20 cellular contexts compared by ENCODE assay signal in genomic region chr7:139984642-139985539, GRCh38.
DNase-seq lines count a peak whose midpoint lies in the region; ATAC-seq and TF ChIP-seq lines count a peak whose summit lies in the region.
"Had no signal": no experiment of that assay in that cellular context is flagged by ENCODE, and none has a peak within 500 bp of the region (broad histone marks: within the 10 kb centered on the region; RNA-seq: fewer than 3 reads in every experiment).

No MANE protein-coding gene starts in this region.

- TF ChIP-seq POLR2A in IMR-90 (IDR thresholded peaks at IDR 0.05; ENCODE audit: low read depth, low read length) = no peak

- H3K4ac ChIP-seq in IMR-90 (ENCODE audit: low read depth, low read length) = no peak overlapping the region

- no peak overlapping the region for H3K4me3 ChIP-seq in IMR-90 (ENCODE audit: insufficient read depth, low read depth, low read length)
- H3K4me3 ChIP-seq in endodermal cell (ENCODE audit: low read length) = no peak overlapping the region
- H3K4me3 ChIP-seq: A549, SJCRH30 had no signal

- no peaks in the 10 kb centered on the region for H3K79me1 ChIP-seq in IMR-90 (ENCODE audit: low read depth in 1 of 2, low read length in 2 of 2)

- H3K27ac Mint-ChIP-seq in activated naive CD4-positive, alpha-beta T cell treated with anti-CD3 and anti-CD28 coated beads, Interleukin-2, amount 50 U/mL, for 24 hours = peak overlapping the region; percentile 60
- no peak overlapping the region for H3K27ac Mint-ChIP-seq in endodermal cell
- peak overlapping the region; percentile 31 for H3K27ac Mint-ChIP-seq in stimulated activated memory B cell treated with anti-CD40 and anti-IgM and Interleukin-4, amounts not matched to agents 10 μg/mL and 1 μg/mL and 100 μg/mL, for 72 hours

- POLR2A ChIA-PET in IMR-90 (lab: Charles Lee; ENCODE audit: unreplicated experiment) = no interaction called here

- peak overlapping the region; percentile 20 for H2AK9ac ChIP-seq in IMR-90 (replicated peaks; ENCODE audit: low read depth, low read length, poor library complexity)

- H3K9ac ChIP-seq in IMR-90 (ENCODE audit: low read depth, low read length) (no peak overlapping the region), endodermal cell (ENCODE audit: extremely low read depth, low read length, poor library complexity, severe bottlenecking) (no peak overlapping the region)

- WGBS in IMR-90 (ENCODE audit: extremely low coverage in 2 of 2, insufficient read length in 1 of 2), 2 experiments = 100% methylated on average over 1 of the region's 8 CpGs; no CpG with 5 or more reads in 1 of the 2 experiments
- WGBS in endodermal cell (ENCODE audit: insufficient coverage in 1 of 2, insufficient read length in 1 of 2), 2 experiments = 76 to 81% methylated on average over 4 to 8 of the region's 8 CpGs

- H3K18ac ChIP-seq in IMR-90 (ENCODE audit: low read depth, low read length) = no peak overlapping the region

- no peak overlapping the region for H3K23ac ChIP-seq in IMR-90 (ENCODE audit: low read depth, low read length)

- no peak overlapping the region for H3K56ac ChIP-seq in IMR-90 (ENCODE audit: extremely low read depth, insufficient read depth, low read length)

- CTCF ChIA-PET in IMR-90 (lab: Yijun Ruan, JAX) = no interaction called here

- H3K9me3 ChIP-seq in IMR-90 (ENCODE audit: control insufficient read depth, insufficient read depth, low read length) (no peaks in the 10 kb centered on the region), endodermal cell (ENCODE audit: control insufficient read depth, low read length) (no peaks in the 10 kb centered on the region)
- H3K9me3 ChIP-seq: A549, BE2C, SJCRH30 had no signal

- no peak overlapping the region for H3K4me2 ChIP-seq in IMR-90 (ENCODE audit: low read depth, low read length)
- H3K4me2 ChIP-seq: A549 had no signal

- H2AFZ ChIP-seq in IMR-90 (replicated peaks; ENCODE audit: low read length, poor library complexity) = no peak overlapping the region

- intact Hi-C loops in IMR-90 (cut with micrococcal nuclease) = no loop called here

- no peak for ATAC-seq in IMR-90 (ENCODE audit: low read depth)
- no peak for ATAC-seq in stimulated activated memory B cell treated with anti-CD40 and anti-IgM and Interleukin-4, amounts not matched to agents 10 μg/mL and 1 μg/mL and 100 μg/mL, for 72 hours
- ATAC-seq: A549 had no signal

- no peaks in the 10 kb centered on the region for H3K9me3 Mint-ChIP-seq in activated naive CD4-positive, alpha-beta T cell treated with anti-CD3 and anti-CD28 coated beads, Interleukin-2, amount 50 U/mL, for 24 hours
- no peaks in the 10 kb centered on the region for H3K9me3 Mint-ChIP-seq in endodermal cell
- H3K9me3 Mint-ChIP-seq in stimulated activated memory B cell treated with anti-CD40 and anti-IgM and Interleukin-4, amounts not matched to agents 10 μg/mL and 1 μg/mL and 100 μg/mL, for 72 hours = no peaks in the 10 kb centered on the region

- H3K9me1 ChIP-seq in IMR-90 (ENCODE audit: insufficient read depth, low read length) = peaks cover 7% of the 10 kb centered on the region; the same call in 1 of the 2 replicates

- no peak overlapping the region for H4K5ac ChIP-seq in IMR-90 (ENCODE audit: low read depth, low read length)

- no peaks in the 10 kb centered on the region for H3K36me3 Mint-ChIP-seq in activated naive CD4-positive, alpha-beta T cell treated with anti-CD3 and anti-CD28 coated beads, Interleukin-2, amount 50 U/mL, for 24 hours
- no peaks in the 10 kb centered on the region for H3K36me3 Mint-ChIP-seq in endodermal cell (ENCODE audit: low read depth)
- no peaks in the 10 kb centered on the region for H3K36me3 Mint-ChIP-seq in stimulated activated memory B cell treated with anti-CD40 and anti-IgM and Interleukin-4, amounts not matched to agents 10 μg/mL and 1 μg/mL and 100 μg/mL, for 72 hours
- H3K36me3 Mint-ChIP-seq: CD4-positive, CD25-positive, alpha-beta regulatory T cell had no signal

- no TSS peak for BruUV-seq in IMR-90 (replicated peaks; lab: Mats Ljungman, UMichigan)

- no peak overlapping the region for H2BK20ac ChIP-seq in IMR-90 (ENCODE audit: low read depth, low read length)

- dilution Hi-C loops in IMR-90 (cut with HindIII; ENCODE audit: low sequenced_read_pairs, unreplicated experiment) = no loop called here

- H3K14ac ChIP-seq in IMR-90 (replicated peaks; ENCODE audit: low read depth, low read length) = no peak overlapping the region

- peaks cover 11% of the 10 kb centered on the region for H3K4me1 Mint-ChIP-seq in activated naive CD4-positive, alpha-beta T cell treated with anti-CD3 and anti-CD28 coated beads, Interleukin-2, amount 50 U/mL, for 24 hours
- H3K4me1 Mint-ChIP-seq in endodermal cell = peaks cover 18% of the 10 kb centered on the region
- peaks cover 23% of the 10 kb centered on the region for H3K4me1 Mint-ChIP-seq in stimulated activated memory B cell treated with anti-CD40 and anti-IgM and Interleukin-4, amounts not matched to agents 10 μg/mL and 1 μg/mL and 100 μg/mL, for 72 hours

- no peak overlapping the region for H3K27ac ChIP-seq in IMR-90 (ENCODE audit: insufficient read depth, low read length)
- no peak overlapping the region for H3K27ac ChIP-seq in endodermal cell (ENCODE audit: low read depth, low read length)
- H3K27ac ChIP-seq: A549, SJCRH30 had no signal

- H3K36me3 ChIP-seq in IMR-90 (ENCODE audit: control insufficient read depth, insufficient read depth, low read length) (no peaks in the 10 kb centered on the region), endodermal cell (ENCODE audit: control insufficient read depth, insufficient read depth, low read length) (no peaks in the 10 kb centered on the region)
- H3K36me3 ChIP-seq: BE2C, SJCRH30 had no signal

- no peak overlapping the region for H4K91ac ChIP-seq in IMR-90 (ENCODE audit: insufficient read depth, low read depth, low read length)

- H2AK5ac ChIP-seq in IMR-90 (ENCODE audit: low read depth, low read length) = no peak overlapping the region

- H3K4me3 Mint-ChIP-seq in activated naive CD4-positive, alpha-beta T cell treated with anti-CD3 and anti-CD28 coated beads, Interleukin-2, amount 50 U/mL, for 24 hours = no peak overlapping the region
- H3K4me3 Mint-ChIP-seq in endodermal cell = no peak overlapping the region
- no peak overlapping the region for H3K4me3 Mint-ChIP-seq in stimulated activated memory B cell treated with anti-CD40 and anti-IgM and Interleukin-4, amounts not matched to agents 10 μg/mL and 1 μg/mL and 100 μg/mL, for 72 hours
- H3K4me3 Mint-ChIP-seq: CD4-positive, CD25-positive, alpha-beta regulatory T cell had no signal

- no peak for TF ChIP-seq RAD21 in IMR-90 (IDR thresholded peaks at IDR 0.05; ENCODE audit: low read length)

- no peak for TF ChIP-seq CTCF in IMR-90 (conservative IDR thresholded peaks at IDR 0.05; ENCODE audit: low read depth, low read length)
- peak; percentile 23 for TF ChIP-seq CTCF in endodermal cell (conservative IDR thresholded peaks at IDR 0.05)

- no peaks in the 10 kb centered on the region for H3K27me3 Mint-ChIP-seq in activated naive CD4-positive, alpha-beta T cell treated with anti-CD3 and anti-CD28 coated beads, Interleukin-2, amount 50 U/mL, for 24 hours
- peaks cover 7% of the 10 kb centered on the region for H3K27me3 Mint-ChIP-seq in endodermal cell (ENCODE audit: insufficient read depth)
- H3K27me3 Mint-ChIP-seq in stimulated activated memory B cell treated with anti-CD40 and anti-IgM and Interleukin-4, amounts not matched to agents 10 μg/mL and 1 μg/mL and 100 μg/mL, for 72 hours = no peaks in the 10 kb centered on the region

- DNase-seq in activated naive CD4-positive, alpha-beta T cell treated with anti-CD3 and anti-CD28 coated beads, Interleukin-2, amount 50 U/mL, for 16 hours = no peak
- no peak for DNase-seq in IMR-90
- DNase-seq in endodermal cell = no peak
- no peak for DNase-seq in activated gamma-delta T cell (lab: John Stamatoyannopoulos, UW)
- DNase-seq in stimulated activated CD4-positive, alpha-beta T cell treated with anti-CD3 and anti-CD28 coated beads, Interleukin-2, amount 100 ng/mL, for 48 hours = no peak
- DNase-seq: BE2C; CD4-positive, CD25-positive, alpha-beta regulatory T cell; COR-L47; DMS79 treated with DMSO at 0.1 percent for 48 hours; Kasumi-1; NCI-H1694; NCI-H2081; NCI-H2171; NCI-H345; NCI-H524 treated with DMSO at 0.1 percent for 48 hours; OCI-M1; SJCRH30 had no signal

- H3K27me3 ChIP-seq in IMR-90 (ENCODE audit: control insufficient read depth, insufficient read depth, low read length) = no peaks in the 10 kb centered on the region; the same call in 1 of the 2 replicates
- no peaks in the 10 kb centered on the region for H3K27me3 ChIP-seq in endodermal cell (ENCODE audit: control insufficient read depth, insufficient read depth, low read length, poor library complexity, severe bottlenecking)
- H3K27me3 ChIP-seq: BE2C, SJCRH30 had no signal

- no peak overlapping the region for H2BK120ac ChIP-seq in IMR-90 (ENCODE audit: low read depth, low read length)

- H4K20me1 ChIP-seq in IMR-90 (ENCODE audit: insufficient read depth, low read length) = no peaks in the 10 kb centered on the region

- no peak overlapping the region for H4K8ac ChIP-seq in IMR-90 (ENCODE audit: low read depth in 2 of 2, low read length in 2 of 2)

- in situ Hi-C loops in IMR-90 (cut with MboI; ENCODE audit: low sequenced_read_pairs) = no loop called here

- H3K4me1 ChIP-seq in IMR-90 (ENCODE audit: control insufficient read depth, insufficient read depth, low read length) (peaks cover 7% of the 10 kb centered on the region; the same call in 1 of the 2 replicates), endodermal cell (ENCODE audit: control insufficient read depth, insufficient read depth, low read length) (peaks cover 1% of the 10 kb centered on the region)
- H3K4me1 ChIP-seq: A549, BE2C, SJCRH30 had no signal

- no peak overlapping the region for H2BK15ac ChIP-seq in IMR-90 (ENCODE audit: low read depth, low read length)

- H2BK5ac ChIP-seq in IMR-90 (ENCODE audit: low read depth, low read length, poor library complexity, severe bottlenecking) = no peak overlapping the region

TF ChIP-seq in IMR-90, 13 proteins besides CTCF, POLR2A, EP300 and RAD21 (continues in another document):
- TF ChIP-seq USF2 (IDR thresholded peaks at IDR 0.05; ENCODE audit: low read depth, low read length) (no peak), MAZ (IDR thresholded peaks at IDR 0.05; ENCODE audit: borderline replicate concordance, low read depth, low read length) (no peak), MXI1 (IDR thresholded peaks at IDR 0.05; ENCODE audit: borderline replicate concordance, low read depth, low read length) (no peak), BHLHE40 (IDR thresholded peaks at IDR 0.05; ENCODE audit: low read depth, low read length) (no peak), FOS (IDR thresholded peaks at IDR 0.05; ENCODE audit: low read depth, low read length) (no peak), CHD1 (IDR thresholded peaks at IDR 0.05; ENCODE audit: low read depth, low read length) (no peak), RCOR1 (IDR thresholded peaks at IDR 0.05; ENCODE audit: insufficient replicate concordance, low read length) (no peak)
